8 cellular contexts compared by ENCODE assay signal in the genomic region with DNA sequence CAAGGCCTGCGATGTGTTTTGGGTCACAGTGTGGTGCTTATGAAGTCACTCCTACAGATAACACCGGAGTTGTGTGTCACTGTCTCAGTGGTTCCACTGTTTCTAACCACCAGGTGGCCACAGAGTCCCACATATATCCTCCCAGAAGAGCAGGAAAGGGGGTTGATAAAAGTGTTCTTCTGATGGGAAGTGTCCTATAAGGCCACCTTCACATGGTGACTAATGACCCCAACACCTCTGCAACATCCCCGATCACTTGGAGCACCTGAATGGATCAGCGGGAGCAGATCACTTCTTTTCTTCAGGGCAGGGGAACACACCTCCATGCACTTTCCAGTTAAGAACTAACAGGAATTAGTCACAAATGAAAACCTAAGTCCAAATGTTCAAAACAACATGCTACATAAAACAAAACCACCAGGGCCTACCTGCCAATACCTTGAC.
DNase-seq lines count a peak whose midpoint lies in the region; ATAC-seq and TF ChIP-seq lines count a peak whose summit lies in the region.
"Not testable (repeated sequence)": the region's sequence is repeated elsewhere in the genome, so short reads cannot be mapped to it uniquely, and the experiment has no call there.

No MANE protein-coding gene starts in this region.

- TF ChIP-seq CTCF in HFF-Myc (IDR thresholded peaks at IDR 0.05; ENCODE audit: low read depth, low read length, missing control alignments), result peak; percentile 66
- peak; percentile 67 for TF ChIP-seq CTCF in foreskin fibroblast (IDR thresholded peaks at IDR 0.05; ENCODE audit: low read depth, low read length)

- H3K27me3 Mint-ChIP-seq in activated naive CD8-positive, alpha-beta T cell treated with anti-CD3 and anti-CD28 coated beads, Interleukin-2, amount 50 U/mL, for 24 hours; naive thymus-derived CD8-positive, alpha-beta T cell: not testable (repeated sequence)

- not testable (repeated sequence) for H3K9me3 Mint-ChIP-seq in activated naive CD8-positive, alpha-beta T cell treated with anti-CD3 and anti-CD28 coated beads, Interleukin-2, amount 50 U/mL, for 24 hours; naive thymus-derived CD8-positive, alpha-beta T cell

- POLR2A ChIA-PET in naive thymus-derived CD8-positive, alpha-beta T cell (lab: Charles Lee), result interaction anchor here (0.8 to 7.7 kb wide), 8 partner anchors 16 to 157 kb away, joined by 3 to 141 read pairs (median 4); no protein-coding TSS in a partner anchor

- peak overlapping the region; percentile 30 for H3K4me3 Mint-ChIP-seq in activated naive CD8-positive, alpha-beta T cell treated with anti-CD3 and anti-CD28 coated beads, Interleukin-2, amount 50 U/mL, for 24 hours
- peak overlapping the region; percentile 16 to 89 (median 82) for H3K4me3 Mint-ChIP-seq in naive thymus-derived CD8-positive, alpha-beta T cell

- DNase-seq in COLO668 (lab: John Stamatoyannopoulos, UW; ENCODE audit: unreplicated experiment) (peak; percentile 71), NCI-H226 (peak; percentile 41), UCSD-AML1 (lab: John Stamatoyannopoulos, UW; ENCODE audit: unreplicated experiment) (peak; percentile 50), foreskin fibroblast (peak; percentile 58 to 85)
- not testable (repeated sequence) for DNase-seq in HFF-Myc (ENCODE audit: extremely low read depth, low read depth)
- peak; percentile 66 for DNase-seq in activated naive CD8-positive, alpha-beta T cell treated with anti-CD3 and anti-CD28 coated beads, Interleukin-2, amount 50 U/mL, for 24 hours
- DNase-seq in naive thymus-derived CD8-positive, alpha-beta T cell, result peak; percentile 35 to 87 (median 75)
- DNase-seq in stimulated activated CD8-positive, alpha-beta memory T cell treated with anti-CD3 and anti-CD28 coated beads, Interleukin-2, amount 100 ng/mL, for 1 hour (ENCODE audit: low read depth in 2 of 2), result peak; percentile 59 to 63

- peak; percentile 87 for ATAC-seq in activated naive CD8-positive, alpha-beta T cell treated with anti-CD3 and anti-CD28 coated beads, Interleukin-2, amount 50 U/mL, for 24 hours
- peak; percentile 66 to 70 for ATAC-seq in naive thymus-derived CD8-positive, alpha-beta T cell

- peak overlapping the region; percentile 91 for H3K27ac Mint-ChIP-seq in activated naive CD8-positive, alpha-beta T cell treated with anti-CD3 and anti-CD28 coated beads, Interleukin-2, amount 50 U/mL, for 24 hours
- peak overlapping the region; percentile 87 to 99 (median 96) for H3K27ac Mint-ChIP-seq in naive thymus-derived CD8-positive, alpha-beta T cell

- not testable (repeated sequence) for H3K4me3 ChIP-seq in HFF-Myc (replicated peaks; ENCODE audit: low read depth, low read length); foreskin fibroblast (ENCODE audit: low read depth in 1 of 2, low read length in 2 of 2)

- H3K4me1 Mint-ChIP-seq in activated naive CD8-positive, alpha-beta T cell treated with anti-CD3 and anti-CD28 coated beads, Interleukin-2, amount 50 U/mL, for 24 hours, result peaks cover 50% of the 10 kb centered on the region
- H3K4me1 Mint-ChIP-seq in naive thymus-derived CD8-positive, alpha-beta T cell, result peaks cover 26 to 63% (median 50%) of the 10 kb centered on the region in 4 donors

- not testable (repeated sequence) for H3K36me3 Mint-ChIP-seq in activated naive CD8-positive, alpha-beta T cell treated with anti-CD3 and anti-CD28 coated beads, Interleukin-2, amount 50 U/mL, for 24 hours (ENCODE audit: low read depth); naive thymus-derived CD8-positive, alpha-beta T cell
